In the genomic region with DNA sequence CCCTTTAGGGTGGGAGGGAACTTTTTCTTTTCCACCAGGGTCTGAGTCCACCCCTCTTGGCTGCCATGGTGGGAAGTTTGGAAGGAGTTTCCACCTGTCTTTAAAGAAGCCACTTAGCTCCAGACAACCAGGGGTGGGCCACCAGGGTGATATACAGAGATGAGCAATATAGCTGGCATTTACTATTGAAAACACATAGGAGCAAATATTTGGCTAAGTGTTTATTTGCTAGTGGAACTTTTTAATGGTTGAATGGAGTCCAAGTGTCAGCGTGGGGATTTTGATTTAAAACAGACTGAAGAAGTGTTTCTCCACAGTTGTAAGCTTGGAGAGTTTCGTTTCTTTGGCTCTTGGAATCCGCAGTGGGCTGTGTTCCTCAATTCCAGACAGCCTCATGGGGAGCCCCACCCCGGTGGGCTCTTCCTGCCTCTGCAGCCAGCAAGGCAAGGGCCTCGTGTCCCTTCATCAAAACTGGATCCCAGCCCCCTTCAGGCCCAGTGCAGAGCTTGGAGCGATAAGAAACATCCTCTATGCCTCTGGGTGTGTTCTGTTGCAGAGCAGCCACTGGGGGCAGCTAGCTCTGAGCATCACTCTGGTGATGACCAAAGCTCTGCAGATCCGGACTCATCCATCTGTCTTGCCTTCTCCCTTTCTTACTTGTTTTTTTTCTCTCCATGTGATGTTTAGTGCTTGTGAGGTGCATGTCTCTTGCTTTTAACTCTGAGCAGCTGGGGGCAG, we compare ENCODE assay signal across 11 cellular contexts. TPM values are rescaled to one million over a fixed set of nuclear protein-coding genes. Genes with fewer than 3 reads are reported as not detected.
DNase-seq lines count a peak whose midpoint lies in the region; ATAC-seq and TF ChIP-seq lines count a peak whose summit lies in the region.
"Had no signal": no experiment of that assay in that cellular context is flagged by ENCODE, and none has a peak within 500 bp of the region (broad histone marks: within the 10 kb centered on the region; RNA-seq: fewer than 3 reads in every experiment).

No MANE protein-coding gene starts in this region.

- H3K36me3 ChIP-seq in RWPE2 (ENCODE audit: low read depth), result no peaks in the 10 kb centered on the region
- H3K36me3 ChIP-seq: Peyer's patch, thyroid gland had no signal

- ATAC-seq in RWPE2 (ENCODE audit: low read depth) (peak; percentile 91; the same call in 2 of the 3 replicates), GM18868 (IDR thresholded peaks at IDR 0.05; ENCODE audit: unreplicated experiment) (no peak), GM21529 (IDR thresholded peaks at IDR 0.05; ENCODE audit: unreplicated experiment) (no peak), GM21619 (IDR thresholded peaks at IDR 0.05; ENCODE audit: unreplicated experiment) (no peak)

- no peaks in the 10 kb centered on the region for H3K9me3 ChIP-seq in RWPE2 (ENCODE audit: severe bottlenecking)
- H3K9me3 ChIP-seq: Peyer's patch, thyroid gland had no signal

- H3K4me1 ChIP-seq in RWPE2 (ENCODE audit: insufficient read depth, poor library complexity, severe bottlenecking), result no peaks in the 10 kb centered on the region
- H3K4me1 ChIP-seq: parathyroid adenoma, Peyer's patch, thyroid gland had no signal

- H3K4me3 ChIP-seq in AG09309 (ENCODE audit: control insufficient read depth, low read depth, low read length) (no peak overlapping the region), RWPE2 (ENCODE audit: severe bottlenecking) (no peak overlapping the region)
- H3K4me3 ChIP-seq: Peyer's patch, thyroid gland had no signal

- no peak for DNase-seq in AG09309 (ENCODE audit: low read depth)
- DNase-seq in GM13977 (ENCODE audit: low spot score), result no peak
- no peak for DNase-seq in RWPE2 (ENCODE audit: low spot score)
- peak; percentile 47 for DNase-seq in iPS DF 19.7 (ENCODE audit: low read depth, low spot score)
- DNase-seq in H4 (ENCODE audit: low spot score), result no peak
- DNase-seq: Peyer's patch, thyroid gland had no signal

- H3K27me3 ChIP-seq in RWPE2 (ENCODE audit: insufficient read depth, poor library complexity, severe bottlenecking), result no peaks in the 10 kb centered on the region
- H3K27me3 ChIP-seq: Peyer's patch, thyroid gland had no signal

- no peak overlapping the region for H3K27ac ChIP-seq in RWPE2 (ENCODE audit: poor library complexity, severe bottlenecking)
- H3K27ac ChIP-seq: parathyroid adenoma, Peyer's patch, thyroid gland had no signal

- TF ChIP-seq CTCF in AG09309 (IDR thresholded peaks at IDR 0.05; ENCODE audit: control insufficient read depth, insufficient read depth, low read depth, low read length, missing control alignments) (peak; percentile 46), GM13977 (IDR thresholded peaks at IDR 0.05; ENCODE audit: extremely low read depth, insufficient read depth, missing control alignments) (peak; percentile 19), RWPE2 (IDR thresholded peaks at IDR 0.05; ENCODE audit: poor library complexity, severe bottlenecking) (peak; percentile 26)

- in situ Hi-C loops in GM13977 (cut with MboI; ENCODE audit: low pct_unique_long_range_greater_than_20kb, low sequenced_read_pairs, unreplicated experiment), result no loop called here

RNA-seq across cellular contexts. Expression of a gene that starts 36.1 kb away (rescaled TPM):
- total RNA-seq in H4 (2014; rRNA removed; shearing (Covaris generic)), result 0.78 and 1.2 TPM in 2 replicates
